ENCODE assay signal across 11 cellular contexts in the genomic region with DNA sequence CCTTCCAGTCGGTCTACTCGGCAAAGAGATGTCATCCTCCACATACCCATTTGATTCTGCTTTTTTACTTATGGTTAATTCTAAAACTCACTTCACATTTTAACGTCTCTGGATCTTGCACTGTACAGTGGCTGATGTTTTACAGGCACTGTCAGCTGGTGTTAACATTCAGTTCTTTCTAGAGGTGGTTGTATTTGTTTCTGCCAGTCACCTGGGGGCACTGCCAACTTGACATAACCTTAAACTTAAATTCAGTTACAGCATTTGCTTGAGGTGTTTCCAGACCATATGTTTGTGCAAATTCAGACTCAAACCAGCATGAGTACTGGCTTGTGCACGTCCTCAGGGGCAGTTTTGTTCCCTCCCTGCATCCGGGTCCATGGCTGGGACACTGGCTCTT. TPM values are rescaled to one million over a fixed set of nuclear protein-coding genes. Genes with fewer than 3 reads are reported as not detected.
DNase-seq lines count a peak whose midpoint lies in the region; ATAC-seq and TF ChIP-seq lines count a peak whose summit lies in the region.
"Had no signal": no experiment of that assay in that cellular context is flagged by ENCODE, and none has a peak within 500 bp of the region (broad histone marks: within the 10 kb centered on the region; RNA-seq: fewer than 3 reads in every experiment).

No MANE protein-coding gene starts in this region.

- H3K4me3 ChIP-seq in prostate gland: no peak overlapping the region
- H3K4me3 ChIP-seq: skin epidermis, upper lobe of right lung had no signal

- TF ChIP-seq POLR2A in prostate gland (IDR thresholded peaks at IDR 0.05): no peak

- WGBS in prostate gland: 38% methylated on average over 5 of the region's 5 CpGs

- no peak overlapping the region for H3K27ac ChIP-seq in prostate gland
- H3K27ac ChIP-seq: skin epidermis, upper lobe of right lung had no signal

- no peaks in the 10 kb centered on the region for H3K27me3 ChIP-seq in prostate gland (replicated peaks; ENCODE audit: insufficient read depth)
- H3K27me3 ChIP-seq: upper lobe of right lung had no signal

- intact Hi-C loops in activated CD4-positive, alpha-beta T cell treated with anti-CD3 and anti-CD28 coated beads, Interleukin-2, amount 10 ng/mL, durations not matched to agents 24 days and 14 days (cut with micrococcal nuclease): no loop called here
- intact Hi-C loops in activated T-helper 1 cell treated with anti-CD3 and anti-CD28 coated beads, Interleukin-12 subunit alpha, Interleukin-12 subunit beta, Interleukin-2, Interleukin-4 antibody, amounts not matched to agents 30 ng/mL and 10 ng/mL and 1 ng/mL, durations not matched to agents 14 hours and 24 hours and 36 hours (cut with micrococcal nuclease): no loop called here
- intact Hi-C loops in prostate gland (cut with DNase I): no loop called here

- H3K36me3 Mint-ChIP-seq in activated CD4-positive, alpha-beta T cell treated with anti-CD3 and anti-CD28 coated beads, Interleukin-2, amount 10 ng/mL, durations not matched to agents 24 days and 14 days (ENCODE audit: low read depth): peaks cover 36% of the 10 kb centered on the region
- peaks cover 11% of the 10 kb centered on the region for H3K36me3 Mint-ChIP-seq in activated T-helper 1 cell treated with anti-CD3 and anti-CD28 coated beads, Interleukin-12 subunit alpha, Interleukin-12 subunit beta, Interleukin-2, Interleukin-4 antibody, amounts not matched to agents 30 ng/mL and 10 ng/mL and 1 ng/mL, durations not matched to agents 14 hours and 24 hours and 36 hours (ENCODE audit: low read depth)

- no peak for ATAC-seq in omental fat pad (ENCODE audit: low FRiP score)
- ATAC-seq in GM18517 (IDR thresholded peaks at IDR 0.05; ENCODE audit: unreplicated experiment): no peak
- ATAC-seq: upper lobe of right lung had no signal

- H3K27ac Mint-ChIP-seq in activated CD4-positive, alpha-beta T cell treated with anti-CD3 and anti-CD28 coated beads, Interleukin-2, amount 10 ng/mL, durations not matched to agents 24 days and 14 days: peak overlapping the region; percentile 90
- peak overlapping the region; percentile 70 for H3K27ac Mint-ChIP-seq in activated T-helper 1 cell treated with anti-CD3 and anti-CD28 coated beads, Interleukin-12 subunit alpha, Interleukin-12 subunit beta, Interleukin-2, Interleukin-4 antibody, amounts not matched to agents 30 ng/mL and 10 ng/mL and 1 ng/mL, durations not matched to agents 14 hours and 24 hours and 36 hours

- DNase-seq in activated CD4-positive, alpha-beta T cell treated with anti-CD3 and anti-CD28 coated beads, Interleukin-2, amount 10 ng/mL, durations not matched to agents 24 days and 14 days: no peak
- DNase-seq in activated CD4-positive, alpha-beta T cell treated with anti-CD3 and anti-CD28 coated beads for 1 hour: no peak
- no peak for DNase-seq in activated T-helper 1 cell treated with anti-CD3 and anti-CD28 coated beads, Interleukin-12 subunit alpha, Interleukin-12 subunit beta, Interleukin-2, Interleukin-4 antibody, amounts not matched to agents 30 ng/mL and 10 ng/mL and 1 ng/mL, durations not matched to agents 14 hours and 24 hours and 36 hours (ENCODE audit: low spot score)
- DNase-seq in prostate gland (ENCODE audit: low spot score) (peak; percentile 46), omental fat pad (ENCODE audit: low spot score) (no peak), putamen (ENCODE audit: low spot score) (no peak)
- DNase-seq: NCI-H1436 treated with DMSO at 0.1 percent for 48 hours, upper lobe of right lung had no signal

- peak overlapping the region; percentile 70 for H3K4me3 Mint-ChIP-seq in activated CD4-positive, alpha-beta T cell treated with anti-CD3 and anti-CD28 coated beads, Interleukin-2, amount 10 ng/mL, durations not matched to agents 24 days and 14 days
- peak overlapping the region; percentile 82 for H3K4me3 Mint-ChIP-seq in activated T-helper 1 cell treated with anti-CD3 and anti-CD28 coated beads, Interleukin-12 subunit alpha, Interleukin-12 subunit beta, Interleukin-2, Interleukin-4 antibody, amounts not matched to agents 30 ng/mL and 10 ng/mL and 1 ng/mL, durations not matched to agents 14 hours and 24 hours and 36 hours

- H3K4me1 ChIP-seq in prostate gland (replicated peaks): peaks cover 5% of the 10 kb centered on the region

- no peaks in the 10 kb centered on the region for H3K36me3 ChIP-seq in prostate gland
- H3K36me3 ChIP-seq: upper lobe of right lung had no signal

- no peaks in the 10 kb centered on the region for H3K9me3 ChIP-seq in prostate gland
- H3K9me3 ChIP-seq: upper lobe of right lung had no signal

- no peaks in the 10 kb centered on the region for H3K9me3 Mint-ChIP-seq in activated CD4-positive, alpha-beta T cell treated with anti-CD3 and anti-CD28 coated beads, Interleukin-2, amount 10 ng/mL, durations not matched to agents 24 days and 14 days
- no peaks in the 10 kb centered on the region for H3K9me3 Mint-ChIP-seq in activated T-helper 1 cell treated with anti-CD3 and anti-CD28 coated beads, Interleukin-12 subunit alpha, Interleukin-12 subunit beta, Interleukin-2, Interleukin-4 antibody, amounts not matched to agents 30 ng/mL and 10 ng/mL and 1 ng/mL, durations not matched to agents 14 hours and 24 hours and 36 hours

- peaks cover 76% of the 10 kb centered on the region for H3K4me1 Mint-ChIP-seq in activated CD4-positive, alpha-beta T cell treated with anti-CD3 and anti-CD28 coated beads, Interleukin-2, amount 10 ng/mL, durations not matched to agents 24 days and 14 days
- peaks cover 85% of the 10 kb centered on the region for H3K4me1 Mint-ChIP-seq in activated T-helper 1 cell treated with anti-CD3 and anti-CD28 coated beads, Interleukin-12 subunit alpha, Interleukin-12 subunit beta, Interleukin-2, Interleukin-4 antibody, amounts not matched to agents 30 ng/mL and 10 ng/mL and 1 ng/mL, durations not matched to agents 14 hours and 24 hours and 36 hours (ENCODE audit: low read depth)

- peak; percentile 39; the same call in 1 of the 2 replicates for TF ChIP-seq CTCF in LNCAP (IDR thresholded peaks at IDR 0.05)
- peak in 2 of 4 experiments; percentile 14 to 17 for TF ChIP-seq CTCF in prostate gland (IDR thresholded peaks at IDR 0.05)
- TF ChIP-seq CTCF in omental fat pad (IDR thresholded peaks at IDR 0.05): no peak

- no peaks in the 10 kb centered on the region for H3K27me3 Mint-ChIP-seq in activated CD4-positive, alpha-beta T cell treated with anti-CD3 and anti-CD28 coated beads, Interleukin-2, amount 10 ng/mL, durations not matched to agents 24 days and 14 days
- no peaks in the 10 kb centered on the region for H3K27me3 Mint-ChIP-seq in activated T-helper 1 cell treated with anti-CD3 and anti-CD28 coated beads, Interleukin-12 subunit alpha, Interleukin-12 subunit beta, Interleukin-2, Interleukin-4 antibody, amounts not matched to agents 30 ng/mL and 10 ng/mL and 1 ng/mL, durations not matched to agents 14 hours and 24 hours and 36 hours (ENCODE audit: insufficient read depth)

RNA-seq across cellular contexts. Expression of a gene that starts 5.3 kb away (rescaled TPM):
- 44.3 and 45.8 TPM in 2 replicates for total RNA-seq in activated CD4-positive, alpha-beta T cell treated with anti-CD3 and anti-CD28 coated beads, Interleukin-2, amount 10 ng/mL, durations not matched to agents 24 days and 14 days
- total RNA-seq in activated T-helper 1 cell treated with anti-CD3 and anti-CD28 coated beads, Interleukin-12 subunit alpha, Interleukin-12 subunit beta, Interleukin-2, Interleukin-4 antibody, amounts not matched to agents 30 ng/mL and 10 ng/mL and 1 ng/mL, durations not matched to agents 14 hours and 24 hours and 36 hours: 47.9 and 48.6 TPM in 2 replicates
- total RNA-seq in prostate gland: 10 to 100 TPM; 53.7 to 72.3 TPM
- total RNA-seq in omental fat pad: 10 to 100 TPM; 21.5 to 31.7 (median 25.1) TPM

RNA-seq across cellular contexts. Expression of a gene that starts 24.1 kb away (rescaled TPM):
- 72.1 and 80.0 TPM in 2 replicates for total RNA-seq in activated CD4-positive, alpha-beta T cell treated with anti-CD3 and anti-CD28 coated beads, Interleukin-2, amount 10 ng/mL, durations not matched to agents 24 days and 14 days
- total RNA-seq in activated T-helper 1 cell treated with anti-CD3 and anti-CD28 coated beads, Interleukin-12 subunit alpha, Interleukin-12 subunit beta, Interleukin-2, Interleukin-4 antibody, amounts not matched to agents 30 ng/mL and 10 ng/mL and 1 ng/mL, durations not matched to agents 14 hours and 24 hours and 36 hours: 79.7 and 84.2 TPM in 2 replicates
- total RNA-seq in prostate gland (100 to 1,000 TPM in 1 of 2 donors, 10 to 100 TPM in 1; 92.6 to 132 TPM), omental fat pad (10 to 100 TPM; 41.5 to 74.2 (median 51.4) TPM)
